10 cellular contexts compared by ENCODE assay signal in the genomic region with DNA sequence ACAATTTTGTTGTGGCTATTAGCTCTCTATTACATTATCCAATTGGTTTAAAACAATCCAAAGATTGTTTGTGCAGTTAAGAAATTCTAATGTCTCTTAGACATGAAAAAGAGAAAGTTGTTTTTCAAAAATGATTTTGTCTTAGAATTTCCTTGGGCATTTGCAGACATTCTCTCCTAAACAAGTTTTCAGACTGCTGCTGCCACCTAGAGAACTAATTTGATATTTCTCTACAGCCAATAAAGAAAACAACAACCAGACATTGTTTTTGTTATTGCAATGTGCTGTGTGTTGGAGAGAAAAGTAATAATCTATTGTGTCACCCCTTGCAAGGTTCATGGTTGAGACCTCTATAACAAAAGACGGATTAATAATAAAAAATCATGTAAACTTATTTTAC.
DNase-seq lines count a peak whose midpoint lies in the region; ATAC-seq and TF ChIP-seq lines count a peak whose summit lies in the region.
"Had no signal": no experiment of that assay in that cellular context is flagged by ENCODE, and none has a peak within 500 bp of the region (broad histone marks: within the 10 kb centered on the region; RNA-seq: fewer than 3 reads in every experiment).

No MANE protein-coding gene starts in this region.

- no peak for TF ChIP-seq POLR2A in NB4 (IDR thresholded peaks at IDR 0.05; ENCODE audit: extremely low read depth, insufficient read length)

- ATAC-seq in HG02870 (IDR thresholded peaks at IDR 0.05; ENCODE audit: unreplicated experiment) (no peak), GM18868 (IDR thresholded peaks at IDR 0.05; ENCODE audit: unreplicated experiment) (no peak), sciatic nerve (no peak)
- ATAC-seq: K562; stimulated activated memory B cell treated with anti-CD40 and anti-IgM and Interleukin-4, amounts not matched to agents 10 μg/mL and 1 μg/mL and 100 μg/mL, for 72 hours had no signal

- no peak overlapping the region for H3K4me3 ChIP-seq in NB4 (ENCODE audit: low read depth, low read length)
- H3K4me3 ChIP-seq: K562 had no signal

- intact Hi-C loops in posterior cingulate gyrus (cut with DNase I): loop anchor here (10.0 kb wide), 3 partner anchors 121 to 1281 kb away; partner anchors contain the start of gene SYT4
- intact Hi-C loops in sciatic nerve (cut with DNase I): no loop called here

- peak; percentile 14 for DNase-seq in DMS153 treated with DMSO at 0.1 percent for 48 hours (lab: John Stamatoyannopoulos, UW; ENCODE audit: unreplicated experiment)
- peak; percentile 12 for DNase-seq in NB4 (ENCODE audit: low read depth)
- DNase-seq in medulla oblongata (ENCODE audit: extremely low spot score): peak; percentile 54
- no peak for DNase-seq in posterior cingulate gyrus
- DNase-seq in sciatic nerve (ENCODE audit: low spot score): no peak

- H3K27ac ChIP-seq in VCaP: no peak overlapping the region

- TF ChIP-seq CTCF in NB4 (IDR thresholded peaks at IDR 0.05; ENCODE audit: low read depth, low read length) (peak; percentile 14), VCaP (conservative IDR thresholded peaks at IDR 0.05) (peak; percentile 78)

Comparison
In these comparisons a context has a peak if more than half of its experiments do, and no peak if none do; other contexts are left out.
1. DNase-seq: peak in DMS153 treated with DMSO at 0.1 percent for 48 hours (single experiment), NB4 (single experiment) and medulla oblongata (single experiment); none in posterior cingulate gyrus (0 of 10) and sciatic nerve (single experiment).